Comparison of ENCODE assay signal across 7 cellular contexts in the genomic region with DNA sequence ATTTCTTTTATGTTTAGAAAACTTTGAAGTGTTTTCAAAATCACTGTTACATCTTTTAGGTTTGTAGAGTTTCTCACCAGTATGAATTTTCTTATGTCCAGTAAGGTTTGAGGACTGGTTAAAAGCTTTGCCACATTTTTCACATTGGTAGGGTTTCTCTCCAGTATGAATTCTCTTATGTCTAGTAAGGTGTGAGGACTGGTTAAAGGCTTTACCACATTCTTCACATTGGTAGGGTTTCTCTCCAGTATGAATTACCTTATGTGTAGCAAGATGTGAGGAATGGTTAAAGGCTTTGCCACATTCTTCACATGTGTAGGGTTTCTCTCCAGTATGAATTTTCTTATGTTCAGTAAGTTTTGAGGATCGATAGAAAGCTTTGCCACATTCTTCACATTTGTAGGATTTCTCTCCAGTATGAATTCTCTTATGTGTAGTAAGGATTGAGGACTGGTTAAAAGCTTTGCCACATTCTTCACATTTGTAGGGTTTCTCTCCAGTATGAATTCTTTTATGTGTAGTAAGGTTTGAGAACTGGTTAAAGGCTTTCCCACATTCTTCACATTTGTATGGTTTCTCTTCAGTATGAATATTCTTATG. TPM values are rescaled to one million over a fixed set of nuclear protein-coding genes. Genes with fewer than 3 reads are reported as not detected.
DNase-seq lines count a peak whose midpoint lies in the region; ATAC-seq, FAIRE-seq and TF ChIP-seq lines count a peak whose summit lies in the region.
"Not testable (repeated sequence)": the region's sequence is repeated elsewhere in the genome, so short reads cannot be mapped to it uniquely, and the experiment has no call there.

No MANE protein-coding gene starts in this region.

- H3K23ac ChIP-seq in H1 (ENCODE audit: insufficient read length) = not testable (repeated sequence)

- not testable (repeated sequence) for H3K27ac Mint-ChIP-seq in astrocyte (ENCODE audit: unreplicated experiment); endothelial cell (ENCODE audit: unreplicated experiment)

- not testable (repeated sequence) for H2AK5ac ChIP-seq in H1 (ENCODE audit: low read depth, low read length)

- H3K4me1 ChIP-seq in BLaER1; HEK293 (ENCODE audit: control insufficient read depth, insufficient read depth, low read length); PC-3 (ENCODE audit: insufficient read depth, low read length); astrocyte (ENCODE audit: insufficient read depth, low read length); H1 (replicated peaks in 1 of 4; ENCODE audit: control insufficient read depth in 3 of 4, insufficient read depth in 4 of 4, low read length in 3 of 4): not testable (repeated sequence)

- H3K9me3 ChIP-seq in BLaER1 = peaks cover 97% of the 10 kb centered on the region
- H3K9me3 ChIP-seq in HEK293 (ENCODE audit: control insufficient read depth, insufficient read depth, low read depth, low read length) = not testable (repeated sequence)
- peaks cover 64% of the 10 kb centered on the region for H3K9me3 ChIP-seq in PC-3 (ENCODE audit: low read length)
- peaks cover 15% of the 10 kb centered on the region for H3K9me3 ChIP-seq in astrocyte (ENCODE audit: insufficient read depth, low read depth, low read length)
- H3K9me3 ChIP-seq in H1 (ENCODE audit: insufficient read depth in 2 of 2, low read depth in 1 of 2, low read length in 1 of 2) = peaks cover 19 to 21% of the 10 kb centered on the region in 2 experiments

- not testable (repeated sequence) for H2BK12ac ChIP-seq in H1 (ENCODE audit: low read depth, low read length)

- H3K9me2 ChIP-seq in PC-3 (replicated peaks; ENCODE audit: low read length) = not testable (repeated sequence)

- not testable (repeated sequence) for DNase-seq in H54 (ENCODE audit: insufficient read length, low spot score); PC-3; astrocyte (ENCODE audit: low read depth); H1 (ENCODE audit: low read depth in 1 of 2, low spot score in 2 of 2); endothelial cell (ENCODE audit: low spot score)

- not testable (repeated sequence) for H3K79me1 ChIP-seq in H1 (ENCODE audit: low read depth, low read length)

- TF ChIP-seq CTCF in HEK293 (tag by site-specific recombination; IDR thresholded peaks at IDR 0.05); PC-3 (conservative IDR thresholded peaks at IDR 0.05; ENCODE audit: low read depth, low read length); astrocyte (IDR thresholded peaks at IDR 0.05; ENCODE audit: insufficient read depth, low read depth, low read length); H1 (IDR thresholded peaks at IDR 0.05; ENCODE audit: control extremely low read depth in 1 of 3, insufficient read depth in 1 of 3, low read depth in 1 of 3, low read length in 3 of 3); endothelial cell (IDR thresholded peaks at IDR 0.05; ENCODE audit: unreplicated experiment): not testable (repeated sequence)

- H4K8ac ChIP-seq in H1 (ENCODE audit: extremely low read depth, insufficient read depth, low read length) = not testable (repeated sequence)

- H3K4ac ChIP-seq in H1 (replicated peaks; ENCODE audit: insufficient read length, low read depth, low read length) = not testable (repeated sequence)

- peaks cover 79% of the 10 kb centered on the region for H3K36me3 ChIP-seq in BLaER1
- not testable (repeated sequence) for H3K36me3 ChIP-seq in HEK293 (ENCODE audit: control insufficient read depth in 2 of 2, insufficient read depth in 1 of 2, low read length in 2 of 2); astrocyte (ENCODE audit: insufficient read depth, low read length)
- H3K36me3 ChIP-seq in PC-3 (ENCODE audit: low read depth, low read length) = peaks cover 64% of the 10 kb centered on the region
- peaks cover 0 to 24% (median 10%) of the 10 kb centered on the region in 4 experiments; a peak in 4 of 8 replicates for H3K36me3 ChIP-seq in H1 (ENCODE audit: control insufficient read depth in 2 of 4, insufficient read depth in 4 of 4, low read length in 3 of 4)

- H3K4me2 ChIP-seq in BLaER1; PC-3 (ENCODE audit: low read length); astrocyte (ENCODE audit: low read length); H1 (ENCODE audit: insufficient read depth in 1 of 2, low read depth in 2 of 2, low read length in 2 of 2): not testable (repeated sequence)

- BruUV-seq in PC-3 (replicated peaks; lab: Mats Ljungman, UMichigan) = not testable (repeated sequence)

- FAIRE-seq in H54 (lab: Jason Lieb, UNC) = peak; percentile 61
- peak; percentile 9 for FAIRE-seq in astrocyte (lab: Jason Lieb, UNC)
- not testable (repeated sequence) for FAIRE-seq in H1 (lab: Jason Lieb, UNC)

- H4K91ac ChIP-seq in H1 (replicated peaks; ENCODE audit: insufficient read length, low read length) = not testable (repeated sequence)

- H3K4me3 Mint-ChIP-seq in astrocyte (ENCODE audit: unreplicated experiment) = not testable (repeated sequence)
- H3K4me3 Mint-ChIP-seq in endothelial cell (ENCODE audit: unreplicated experiment) = peak overlapping the region; percentile 37

- not testable (repeated sequence) for ATAC-seq in PC-3

- H3K27me3 Mint-ChIP-seq in astrocyte (ENCODE audit: low read depth, unreplicated experiment); endothelial cell (ENCODE audit: unreplicated experiment): not testable (repeated sequence)

- H4K20me1 ChIP-seq in BLaER1; PC-3 (ENCODE audit: low read length); astrocyte (ENCODE audit: insufficient read depth, low read length); H1 (replicated peaks in 1 of 2; ENCODE audit: control insufficient read depth in 1 of 2, insufficient read depth in 2 of 2, low read length in 2 of 2): not testable (repeated sequence)

- H2AFZ ChIP-seq in PC-3 (ENCODE audit: low read length); astrocyte (ENCODE audit: low read depth, low read length); H1 (ENCODE audit: low read length): not testable (repeated sequence)

- H2BK15ac ChIP-seq in H1 (ENCODE audit: low read length) = not testable (repeated sequence)

- 91% methylated on average over 1 of the region's 1 CpG; no CpG with 5 or more reads in 1 of the 2 experiments for WGBS in H1 (ENCODE audit: extremely low coverage in 1 of 2, insufficient coverage in 1 of 2, insufficient read length in 1 of 2, insufficient replicate concordance in 2 of 2, low coverage in 1 of 2, low lambda C conversion rate in 2 of 2, missing lambda C conversion rate in 1 of 2), 2 experiments

- not testable (repeated sequence) for H2BK120ac ChIP-seq in H1 (replicated peaks; ENCODE audit: low read depth, low read length)

- not testable (repeated sequence) for H3K9ac ChIP-seq in BLaER1; PC-3 (ENCODE audit: low read length); astrocyte (ENCODE audit: low read length); H1 (replicated peaks in 1 of 4; ENCODE audit: extremely low read depth in 1 of 4, low read depth in 3 of 4, low read length in 3 of 4)

- H3K18ac ChIP-seq in H1 (ENCODE audit: extremely low read depth, low read length) = not testable (repeated sequence)

- H3K4me1 Mint-ChIP-seq in astrocyte (ENCODE audit: low read depth, unreplicated experiment); endothelial cell (ENCODE audit: unreplicated experiment): not testable (repeated sequence)

- H4K5ac ChIP-seq in H1 (ENCODE audit: insufficient read length, low read depth, low read length) = not testable (repeated sequence)

- not testable (repeated sequence) for H3F3A ChIP-seq in PC-3 (ENCODE audit: low read length, unreplicated experiment)

- H3K4me3 ChIP-seq in BLaER1 = 0 out of 2 replicates have a peak overlapping the region, but pooled peaks have one; percentile 26
- not testable (repeated sequence) for H3K4me3 ChIP-seq in HEK293 (ENCODE audit: low read depth, low read length); astrocyte (ENCODE audit: insufficient read depth, low read depth, low read length); H1 (ENCODE audit: extremely low read depth in 1 of 4, insufficient read depth in 2 of 4, low read depth in 3 of 4, low read length in 4 of 4)
- peak overlapping the region; percentile 5; the same call in 1 of the 2 replicates for H3K4me3 ChIP-seq in PC-3 (ENCODE audit: low read length)

- H3K14ac ChIP-seq in H1 (ENCODE audit: insufficient read length) = not testable (repeated sequence)

- TF ChIP-seq EP300 in H1 (IDR thresholded peaks at IDR 0.05; ENCODE audit: borderline replicate concordance in 1 of 2, low read depth in 2 of 2, low read length in 2 of 2) = not testable (repeated sequence)

- peaks cover 48% of the 10 kb centered on the region for H3K36me3 Mint-ChIP-seq in astrocyte (ENCODE audit: low read depth, unreplicated experiment)
- H3K36me3 Mint-ChIP-seq in endothelial cell (ENCODE audit: low read depth, unreplicated experiment) = peaks cover 48% of the 10 kb centered on the region

- H2BK20ac ChIP-seq in H1 (ENCODE audit: low read length) = not testable (repeated sequence)

- CTCF ChIA-PET in HEK293 (lab: Yijun Ruan, JAX); PC-3 (lab: Charles Lee); H1 (lab: Charles Lee; ENCODE audit: partially characterized antibody): not testable (repeated sequence)

- not testable (repeated sequence) for H3K23me2 ChIP-seq in H1 (ENCODE audit: low read depth, low read length)

- not testable (repeated sequence) for H2BK5ac ChIP-seq in H1 (ENCODE audit: low read depth, low read length)

- H3K27me3 ChIP-seq in BLaER1; PC-3 (ENCODE audit: low read length); astrocyte (ENCODE audit: insufficient read depth, low read length); H1 (replicated peaks in 1 of 4; ENCODE audit: control insufficient read depth in 3 of 4, extremely low read depth in 1 of 4, insufficient read depth in 3 of 4, low read length in 3 of 4): not testable (repeated sequence)

- TF ChIP-seq POLR2A in H54 (IDR thresholded peaks at IDR 0.05; ENCODE audit: low read depth, low read length); H1 (IDR thresholded peaks at IDR 0.05; ENCODE audit: control extremely low read depth in 1 of 2, low read depth in 2 of 2, low read length in 2 of 2): not testable (repeated sequence)

- H3K56ac ChIP-seq in H1 (replicated peaks; ENCODE audit: insufficient read length, low read depth, low read length) = not testable (repeated sequence)

- POLR2A ChIA-PET in HEK293 (lab: Yijun Ruan, JAX); PC-3 (lab: Charles Lee; ENCODE audit: unreplicated experiment); H1 (lab: Charles Lee; ENCODE audit: partially characterized antibody): not testable (repeated sequence)

- not testable (repeated sequence) for H3K79me2 ChIP-seq in PC-3 (ENCODE audit: low read length); astrocyte (ENCODE audit: insufficient read depth, low read length); H1 (ENCODE audit: control insufficient read depth in 1 of 2, insufficient read depth in 2 of 2, low read length in 2 of 2)

- peaks cover 46% of the 10 kb centered on the region for H3K9me3 Mint-ChIP-seq in astrocyte (ENCODE audit: unreplicated experiment)
- peaks cover 19% of the 10 kb centered on the region for H3K9me3 Mint-ChIP-seq in endothelial cell (ENCODE audit: unreplicated experiment)

- intact Hi-C loops in PC-3 (cut with micrococcal nuclease) = not testable (repeated sequence)

- not testable (repeated sequence) for H3K27ac ChIP-seq in BLaER1; HEK293 (ENCODE audit: extremely low read depth, low read depth, low read length); PC-3 (ENCODE audit: low read length); astrocyte (ENCODE audit: low read depth, low read length); H1 (ENCODE audit: low read depth, low read length)

- TF ChIP-seq RAD21 in H1 (IDR thresholded peaks at IDR 0.05 in 1 of 2, conservative IDR thresholded peaks at IDR 0.05 in 1 of 2; ENCODE audit: low read depth in 2 of 2, low read length in 2 of 2) = not testable (repeated sequence)

RNA-seq across cellular contexts. Expression of gene ZNF681, which starts 15.0 kb away (rescaled TPM):
- total RNA-seq in PC-3 (2014; rRNA removed) (2.5 and 2.6 TPM in 2 replicates), astrocyte (1.3 and 3.1 TPM in 2 replicates), endothelial cell (ENCODE audit: unreplicated experiment) (6.4 TPM)
- 6.8 and 7.9 TPM in 2 replicates for total RNA-seq in H1 (2021; fragmentation: NEBNext Ultra II Directional; extraction: Animal tissue kit (Norgen Biotek cat#: 25700))
- polyA plus RNA-seq in H1 (2011; rRNA removed) = 0.86 and 1.1 TPM in 2 replicates
- 1.4 TPM for polyA plus RNA-seq in H1 (2011; cell fraction: cytosol; rRNA removed)
- 1.5 TPM for polyA plus RNA-seq in H1 (2011; cell fraction: nucleus; rRNA removed)
- 0.61 to 1.5 TPM (median 1.4 TPM) in 4 replicates for polyA plus RNA-seq in H1 (2012, experiment 1 of 2)
- polyA plus RNA-seq in H1 (2012, experiment 2 of 2) = 0.10 TPM
- polyA plus RNA-seq in H1 (2013, experiment 1 of 2) = 5.3 TPM
- polyA plus RNA-seq in H1 (2013, experiment 2 of 2) = 4.3 TPM
- 1.6 and 4.0 TPM in 2 replicates for polyA minus RNA-seq in H1 (2011; rRNA and poly(A)+ RNA removed)
- polyA minus RNA-seq in H1 (2011; cell fraction: cytosol; rRNA and poly(A)+ RNA removed) = 1.8 TPM
- 10.0 TPM for polyA minus RNA-seq in H1 (2011; cell fraction: nucleus; rRNA and poly(A)+ RNA removed)

RNA-seq across cellular contexts. Expression of gene ZNF675, which starts 56.7 kb away (rescaled TPM):
- 17.2 and 19.4 TPM in 2 replicates for total RNA-seq in PC-3 (2014; rRNA removed)
- total RNA-seq in astrocyte = 12.8 and 15.5 TPM in 2 replicates
- total RNA-seq in H1 (2021; fragmentation: NEBNext Ultra II Directional; extraction: Animal tissue kit (Norgen Biotek cat#: 25700)) = 26.1 and 27.8 TPM in 2 replicates
- 5.2 and 6.9 TPM in 2 replicates for polyA plus RNA-seq in H1 (2011; rRNA removed)
- polyA plus RNA-seq in H1 (2011; cell fraction: cytosol; rRNA removed) = 8.8 TPM
- 14.5 TPM for polyA plus RNA-seq in H1 (2011; cell fraction: nucleus; rRNA removed)
- 7.3 to 11.6 TPM (median 9.2 TPM) in 4 replicates for polyA plus RNA-seq in H1 (2012, experiment 1 of 2)
- polyA plus RNA-seq in H1 (2012, experiment 2 of 2) = 0.85 TPM
- 22.0 TPM for polyA plus RNA-seq in H1 (2013, experiment 1 of 2)
- polyA plus RNA-seq in H1 (2013, experiment 2 of 2) = 21.3 TPM
- polyA minus RNA-seq in H1 (2011; rRNA and poly(A)+ RNA removed) = 28.0 and 33.8 TPM in 2 replicates
- polyA minus RNA-seq in H1 (2011; cell fraction: cytosol; rRNA and poly(A)+ RNA removed) = 18.3 TPM
- 73.9 TPM for polyA minus RNA-seq in H1 (2011; cell fraction: nucleus; rRNA and poly(A)+ RNA removed)
- total RNA-seq in endothelial cell (ENCODE audit: unreplicated experiment) = 17.4 TPM
